Comparison of ENCODE assay signal across 30 cellular contexts in the genomic region with DNA sequence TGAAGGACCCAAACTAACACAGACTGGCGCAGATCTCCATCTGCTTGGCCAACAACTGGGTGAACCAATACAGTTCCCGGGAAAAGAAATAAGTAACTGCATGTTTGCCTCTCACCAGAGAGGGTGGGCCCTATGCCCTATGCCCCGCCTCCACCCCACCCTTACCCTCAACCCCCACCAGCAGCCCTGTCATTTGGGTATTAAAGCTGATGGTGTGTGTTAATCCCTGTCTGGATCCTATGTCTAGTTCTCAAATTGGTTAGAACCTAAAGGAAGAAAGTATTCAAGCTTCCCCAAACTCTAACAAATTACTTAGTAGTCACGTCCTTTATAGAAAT. TPM values are rescaled to one million over a fixed set of nuclear protein-coding genes. Genes with fewer than 3 reads are reported as not detected.
A peak's percentile ranks its signal among the peaks of the same experiment; 100 is the strongest.
DNase-seq lines count a peak whose midpoint lies in the region; ATAC-seq, FAIRE-seq and TF ChIP-seq lines count a peak whose summit lies in the region.
"Had no signal": no experiment of that assay in that cellular context is flagged by ENCODE, and none has a peak within 500 bp of the region (broad histone marks: within the 10 kb centered on the region; RNA-seq: fewer than 3 reads in every experiment).

No MANE protein-coding gene starts in this region.

- H3K27ac ChIP-seq in cardiac muscle cell (peak overlapping the region; percentile 37), A673 (ENCODE audit: low read depth, low read length, poor library complexity, severe bottlenecking) (no peak overlapping the region)
- H3K27ac ChIP-seq: GM23248, suprapubic skin had no signal

- H3K4me3 Mint-ChIP-seq in brain (peak overlapping the region in 2 of 5 experiments; percentile 66 to 75), nephron progenitor cell (peak overlapping the region; percentile 74)
- H3K4me3 Mint-ChIP-seq: activated CD4-positive, alpha-beta T cell treated with anti-CD3 and anti-CD28 coated beads for 36 hours; activated naive CD8-positive, alpha-beta T cell treated with anti-CD3 and anti-CD28 coated beads, Interleukin-2, amount 50 U/mL, for 24 hours; CD4-positive, alpha-beta memory T cell; IgD-negative memory B cell; stimulated activated naive B cell treated with anti-CD40 and anti-IgM and Interleukin-4, amounts not matched to agents 10 μg/mL and 1 μg/mL and 100 μg/mL, for 72 hours; T-helper 1 cell treated with Interleukin-12 subunit alpha and Interleukin-12 subunit beta and Interleukin-4 antibody, amounts not matched to agents 30 μg/mL and 1 μg/mL, for 36 hours had no signal

- H3K36me3 Mint-ChIP-seq in brain (no peaks in the 10 kb centered on the region), nephron progenitor cell (ENCODE audit: low read depth) (no peaks in the 10 kb centered on the region)
- H3K36me3 Mint-ChIP-seq: CD4-positive, alpha-beta memory T cell; IgD-negative memory B cell; stimulated activated naive B cell treated with anti-CD40 and anti-IgM and Interleukin-4, amounts not matched to agents 10 μg/mL and 1 μg/mL and 100 μg/mL, for 72 hours had no signal

- FAIRE-seq in RCC 7860 (lab: Jason Lieb, UNC) = no peak
- FAIRE-seq: GM12891 had no signal

- no peak overlapping the region for H3K4me3 ChIP-seq in cardiac muscle cell
- H3K4me3 ChIP-seq in A673 (ENCODE audit: low read depth, low read length, poor library complexity, severe bottlenecking) = no peak overlapping the region
- H3K4me3 ChIP-seq: GM23248, lung, suprapubic skin had no signal

- CTCF ChIA-PET in A673 (lab: Charles Lee) = no interaction called here

- POLR2A ChIA-PET in A673 (lab: Charles Lee; ENCODE audit: low non-redundant PET) = no interaction called here

- H3K9me3 ChIP-seq in cardiac muscle cell (ENCODE audit: low read depth) = no peaks in the 10 kb centered on the region
- no peaks in the 10 kb centered on the region for H3K9me3 ChIP-seq in A673 (ENCODE audit: low read depth, low read length, poor library complexity, severe bottlenecking)
- H3K9me3 ChIP-seq: suprapubic skin had no signal

- H3K4me1 ChIP-seq in cardiac muscle cell (ENCODE audit: low read depth) (peaks cover 56% of the 10 kb centered on the region), A673 (ENCODE audit: insufficient read depth, low read length, poor library complexity, severe bottlenecking) (no peaks in the 10 kb centered on the region)

- peaks cover 4% of the 10 kb centered on the region for H3K27me3 Mint-ChIP-seq in brain
- H3K27me3 Mint-ChIP-seq in nephron progenitor cell (ENCODE audit: low read depth, poor library complexity) = peaks cover 5% of the 10 kb centered on the region
- H3K27me3 Mint-ChIP-seq: activated CD4-positive, alpha-beta T cell treated with anti-CD3 and anti-CD28 coated beads for 36 hours had no signal

- no peaks in the 10 kb centered on the region for H3K9me3 Mint-ChIP-seq in brain
- H3K9me3 Mint-ChIP-seq in nephron progenitor cell = no peaks in the 10 kb centered on the region
- H3K9me3 Mint-ChIP-seq: activated naive CD8-positive, alpha-beta T cell treated with anti-CD3 and anti-CD28 coated beads, Interleukin-2, amount 50 U/mL, for 24 hours; CD4-positive, alpha-beta memory T cell; IgD-negative memory B cell; stimulated activated naive B cell treated with anti-CD40 and anti-IgM and Interleukin-4, amounts not matched to agents 10 μg/mL and 1 μg/mL and 100 μg/mL, for 72 hours; T-helper 1 cell treated with Interleukin-12 subunit alpha and Interleukin-12 subunit beta and Interleukin-4 antibody, amounts not matched to agents 30 μg/mL and 1 μg/mL, for 36 hours had no signal

- H3K4me1 Mint-ChIP-seq in brain (peaks cover 63% of the 10 kb centered on the region), nephron progenitor cell (peaks cover 57% of the 10 kb centered on the region)
- H3K4me1 Mint-ChIP-seq: activated CD4-positive, alpha-beta T cell treated with anti-CD3 and anti-CD28 coated beads for 36 hours; activated naive CD8-positive, alpha-beta T cell treated with anti-CD3 and anti-CD28 coated beads, Interleukin-2, amount 50 U/mL, for 24 hours; CD4-positive, alpha-beta memory T cell; IgD-negative memory B cell; stimulated activated naive B cell treated with anti-CD40 and anti-IgM and Interleukin-4, amounts not matched to agents 10 μg/mL and 1 μg/mL and 100 μg/mL, for 72 hours had no signal

- no peaks in the 10 kb centered on the region for H3K27me3 ChIP-seq in cardiac muscle cell
- no peaks in the 10 kb centered on the region for H3K27me3 ChIP-seq in A673 (replicated peaks; ENCODE audit: insufficient read depth, low read depth, low read length, poor library complexity)
- H3K27me3 ChIP-seq: suprapubic skin had no signal

- H3K36me3 ChIP-seq in cardiac muscle cell = peaks cover 49% of the 10 kb centered on the region
- no peaks in the 10 kb centered on the region for H3K36me3 ChIP-seq in A673 (ENCODE audit: insufficient read depth, low read length, poor library complexity, severe bottlenecking)
- H3K36me3 ChIP-seq: suprapubic skin had no signal

- intact Hi-C loops in Right ventricle myocardium superior (cut with DNase I) (no loop called here), A673 (cut with micrococcal nuclease; ENCODE audit: unreplicated experiment) (no loop called here)

- no TSS peak for BruUV-seq in A673 (replicated peaks; lab: Mats Ljungman, UMichigan)

- DNase-seq in cardiac muscle cell (ENCODE audit: low read depth in 1 of 2, low spot score in 1 of 2) (no peak), Right ventricle myocardium superior (no peak), nephron progenitor cell (no peak), A673 (ENCODE audit: low spot score) (no peak), RCC 7860 (ENCODE audit: low spot score) (no peak), activated T-cell treated with anti-CD3 and anti-CD28 coated beads for 4 hours (no peak)
- DNase-seq: 8988T; activated CD4-positive, alpha-beta T cell treated with anti-CD3 and anti-CD28 coated beads for 36 hours; activated gamma-delta T cell treated with Interleukin-2 at 50 U/mL for 16 hours; activated naive CD8-positive, alpha-beta T cell treated with anti-CD3 and anti-CD28 coated beads, Interleukin-2, amount 50 U/mL, for 24 hours; activated T-cell treated with anti-CD3 and anti-CD28 coated beads, Interleukin-2, amount 50 U/mL, for 1 hour; AML-193; CD4-positive, alpha-beta memory T cell; EL; GM23248; NCI-H1092; NCI-H526 treated with DMSO at 0.1 percent for 48 hours; posterior cingulate gyrus; stimulated activated CD4-positive, alpha-beta T cell treated with anti-CD3 and anti-CD28 coated beads, Interleukin-15, amount 100 ng/mL, for 24 hours; stimulated activated naive B cell treated with anti-CD40 and anti-IgM and Interleukin-4, amounts not matched to agents 10 μg/mL and 1 μg/mL and 100 μg/mL, for 72 hours had no signal

- peak overlapping the region in 3 of 5 experiments; percentile 64 to 80 (median 73) for H3K27ac Mint-ChIP-seq in brain
- peak overlapping the region; percentile 50 for H3K27ac Mint-ChIP-seq in nephron progenitor cell
- H3K27ac Mint-ChIP-seq: activated CD4-positive, alpha-beta T cell treated with anti-CD3 and anti-CD28 coated beads for 36 hours; activated naive CD8-positive, alpha-beta T cell treated with anti-CD3 and anti-CD28 coated beads, Interleukin-2, amount 50 U/mL, for 24 hours; CD4-positive, alpha-beta memory T cell; IgD-negative memory B cell; stimulated activated naive B cell treated with anti-CD40 and anti-IgM and Interleukin-4, amounts not matched to agents 10 μg/mL and 1 μg/mL and 100 μg/mL, for 72 hours; T-helper 1 cell treated with Interleukin-12 subunit alpha and Interleukin-12 subunit beta and Interleukin-4 antibody, amounts not matched to agents 30 μg/mL and 1 μg/mL, for 36 hours had no signal

- no peak for ATAC-seq in Right ventricle myocardium superior (ENCODE audit: poor library complexity)
- no peak for ATAC-seq in GM21381 (IDR thresholded peaks at IDR 0.05; ENCODE audit: unreplicated experiment)
- ATAC-seq: activated CD4-positive, alpha-beta T cell treated with anti-CD3 and anti-CD28 coated beads for 36 hours; activated naive CD8-positive, alpha-beta T cell treated with anti-CD3 and anti-CD28 coated beads, Interleukin-2, amount 50 U/mL, for 24 hours; sciatic nerve; stimulated activated naive B cell treated with anti-CD40 and anti-IgM and Interleukin-4, amounts not matched to agents 10 μg/mL and 1 μg/mL and 100 μg/mL, for 72 hours had no signal

- TF ChIP-seq CTCF in cardiac muscle cell (IDR thresholded peaks at IDR 0.05; ENCODE audit: low read depth, low read length) (no peak), brain (conservative IDR thresholded peaks at IDR 0.05) (no peak), nephron progenitor cell (IDR thresholded peaks at IDR 0.05) (no peak), A673 (conservative IDR thresholded peaks at IDR 0.05; ENCODE audit: low read depth, low read length) (no peak)

RNA-seq across cellular contexts. Expression of a gene that starts 19.0 kb away (rescaled TPM):
- 402 and 912 TPM in 2 replicates for total RNA-seq in cardiac muscle cell
- polyA plus RNA-seq in cardiac muscle cell = 633 and 1,072 TPM in 2 replicates
- 569 TPM for total RNA-seq in Right ventricle myocardium superior
- polyA plus RNA-seq in brain (ENCODE audit: insufficient read depth, low read depth, low replicate concordance) = 0.41 TPM
- not detected in 2 replicates for total RNA-seq in A673 (2021)
- total RNA-seq: activated CD4-positive, alpha-beta T cell treated with anti-CD3 and anti-CD28 coated beads for 36 hours; CD4-positive, alpha-beta memory T cell; GM23248; kidney epithelial cell; RPMI7951; sciatic nerve; suprapubic skin had no signal
- polyA plus RNA-seq: CD4-positive, alpha-beta memory T cell; GM23248; IgD-negative memory B cell had no signal

Comparison
In these comparisons a context has a peak if more than half of its experiments do, and no peak if none do; other contexts are left out.
1. RNA of a gene that starts 19.0 kb away (total RNA-seq): 569 TPM in Right ventricle myocardium superior (single experiment) and 402 to 912 TPM in cardiac muscle cell; not detected in A673; every median in the first group is over 100 times any median in the second.